8 cellular contexts compared by ENCODE assay signal in genomic region chr1:110962892-110963665, GRCh38. TPM values are rescaled to one million over a fixed set of nuclear protein-coding genes. Genes with fewer than 3 reads are reported as not detected.
A peak's percentile ranks its signal among the peaks of the same experiment; 100 is the strongest.
DNase-seq lines count a peak whose midpoint lies in the region; ATAC-seq and TF ChIP-seq lines count a peak whose summit lies in the region.

No MANE protein-coding gene starts in this region.

- H3K27ac ChIP-seq in PC-9: peak overlapping the region; percentile 97
- H3K27ac ChIP-seq in naive thymus-derived CD4-positive, alpha-beta T cell (ENCODE audit: low read depth, low read length): peak overlapping the region; percentile 89

- H3K79me2 ChIP-seq in PC-9 (ENCODE audit: low read depth): peaks cover 42% of the 10 kb centered on the region

- H3K4me1 Mint-ChIP-seq in activated T-helper 1 cell treated with anti-CD3 and anti-CD28 coated beads, Interleukin-12 subunit alpha, Interleukin-12 subunit beta, Interleukin-2, Interleukin-4 antibody, amounts not matched to agents 30 ng/mL and 10 ng/mL and 1 ng/mL, durations not matched to agents 14 hours and 24 hours and 36 hours (ENCODE audit: low read depth): peaks cover 43% of the 10 kb centered on the region
- H3K4me1 Mint-ChIP-seq in naive thymus-derived CD4-positive, alpha-beta T cell: peaks cover 29 to 50% (median 35%) of the 10 kb centered on the region in 7 donors
- H3K4me1 Mint-ChIP-seq in stimulated activated effector memory CD8-positive, alpha-beta T cell treated with anti-CD3 and anti-CD28 coated beads, Interleukin-12 subunit alpha, Interleukin-12 subunit beta, amount 100 ng/mL, for 72 hours: peaks cover 44% of the 10 kb centered on the region

- H4K20me1 ChIP-seq in PC-9 (ENCODE audit: insufficient read depth): 0 out of 2 replicates have a peak, but pooled peaks cover 2% of the 10 kb centered on the region

- no peaks in the 10 kb centered on the region for H3K27me3 Mint-ChIP-seq in activated T-helper 1 cell treated with anti-CD3 and anti-CD28 coated beads, Interleukin-12 subunit alpha, Interleukin-12 subunit beta, Interleukin-2, Interleukin-4 antibody, amounts not matched to agents 30 ng/mL and 10 ng/mL and 1 ng/mL, durations not matched to agents 14 hours and 24 hours and 36 hours (ENCODE audit: insufficient read depth)
- H3K27me3 Mint-ChIP-seq in naive thymus-derived CD4-positive, alpha-beta T cell: peaks cover 6 to 12% (median 8%) of the 10 kb centered on the region in 5 donors

- peaks cover 22% of the 10 kb centered on the region for H3K4me1 ChIP-seq in PC-9 (replicated peaks; ENCODE audit: insufficient read depth)
- peaks cover 25% of the 10 kb centered on the region in 2 donors for H3K4me1 ChIP-seq in naive thymus-derived CD4-positive, alpha-beta T cell (ENCODE audit: control insufficient read depth in 2 of 2, insufficient read depth in 2 of 2, low read length in 2 of 2)

- CTCF ChIA-PET in PC-9 (lab: Charles Lee): no interaction called here
- CTCF ChIA-PET in naive thymus-derived CD4-positive, alpha-beta T cell (lab: Charles Lee): interaction anchor here (0.6 to 1.5 kb wide), 2 partner anchors 179 to 251 kb away, joined by 3 to 6 read pairs; no protein-coding TSS in a partner anchor

- H3K36me3 Mint-ChIP-seq in activated T-helper 1 cell treated with anti-CD3 and anti-CD28 coated beads, Interleukin-12 subunit alpha, Interleukin-12 subunit beta, Interleukin-2, Interleukin-4 antibody, amounts not matched to agents 30 ng/mL and 10 ng/mL and 1 ng/mL, durations not matched to agents 14 hours and 24 hours and 36 hours (ENCODE audit: low read depth): peaks cover 36% of the 10 kb centered on the region
- peaks cover 26 to 47% (median 34%) of the 10 kb centered on the region in 5 donors for H3K36me3 Mint-ChIP-seq in naive thymus-derived CD4-positive, alpha-beta T cell
- H3K36me3 Mint-ChIP-seq in stimulated activated effector memory CD8-positive, alpha-beta T cell treated with anti-CD3 and anti-CD28 coated beads, Interleukin-12 subunit alpha, Interleukin-12 subunit beta, amount 100 ng/mL, for 72 hours: peaks cover 37% of the 10 kb centered on the region

- no peak for TF ChIP-seq CTCF in PC-9 (conservative IDR thresholded peaks at IDR 0.05)

- H3F3A ChIP-seq in PC-9 (ENCODE audit: insufficient read depth, low read depth): peaks cover 26% of the 10 kb centered on the region

- H3K9me3 ChIP-seq in PC-9 (ENCODE audit: insufficient read depth, low read depth): peaks cover 38% of the 10 kb centered on the region
- peaks cover 4 to 13% (median 5%) of the 10 kb centered on the region in 3 experiments for H3K9me3 ChIP-seq in naive thymus-derived CD4-positive, alpha-beta T cell (ENCODE audit: control insufficient read depth in 2 of 3, low read length in 3 of 3)

- ATAC-seq in GM21367 (IDR thresholded peaks at IDR 0.05; ENCODE audit: unreplicated experiment): peak; percentile 27
- peak; percentile 23 for ATAC-seq in naive thymus-derived CD4-positive, alpha-beta T cell
- peak; percentile 56 for ATAC-seq in stimulated activated effector memory CD8-positive, alpha-beta T cell treated with anti-CD3 and anti-CD28 coated beads, Interleukin-12 subunit alpha, Interleukin-12 subunit beta, amount 100 ng/mL, for 72 hours

- peaks cover 41% of the 10 kb centered on the region for H3K9me3 Mint-ChIP-seq in activated T-helper 1 cell treated with anti-CD3 and anti-CD28 coated beads, Interleukin-12 subunit alpha, Interleukin-12 subunit beta, Interleukin-2, Interleukin-4 antibody, amounts not matched to agents 30 ng/mL and 10 ng/mL and 1 ng/mL, durations not matched to agents 14 hours and 24 hours and 36 hours
- peaks cover 18 to 92% (median 40%) of the 10 kb centered on the region in 11 donors for H3K9me3 Mint-ChIP-seq in naive thymus-derived CD4-positive, alpha-beta T cell
- peaks cover 24% of the 10 kb centered on the region for H3K9me3 Mint-ChIP-seq in stimulated activated effector memory CD8-positive, alpha-beta T cell treated with anti-CD3 and anti-CD28 coated beads, Interleukin-12 subunit alpha, Interleukin-12 subunit beta, amount 100 ng/mL, for 72 hours

- H3K4me3 ChIP-seq in PC-9: peak overlapping the region; percentile 85
- peak overlapping the region; percentile 90 for H3K4me3 ChIP-seq in naive thymus-derived CD4-positive, alpha-beta T cell (ENCODE audit: low read length)

- H2AFZ ChIP-seq in PC-9: peak overlapping the region; percentile 99

- POLR2A ChIA-PET in PC-9 (lab: Charles Lee; ENCODE audit: unreplicated experiment): no interaction called here
- POLR2A ChIA-PET in naive thymus-derived CD4-positive, alpha-beta T cell (lab: Charles Lee): interaction anchor here (0.9 to 2.2 kb wide), 12 partner anchors 10 to 624 kb away, joined by 3 to 36 read pairs (median 5); partner anchors contain the start of genes CD53, CEPT1, DRAM2 and RBM15

- H3K36me3 ChIP-seq in PC-9 (ENCODE audit: low read depth): peaks cover 32% of the 10 kb centered on the region; the same call in 1 of the 2 replicates
- no peaks in the 10 kb centered on the region for H3K36me3 ChIP-seq in naive thymus-derived CD4-positive, alpha-beta T cell (ENCODE audit: control insufficient read depth in 2 of 3, insufficient read depth in 3 of 3, low read length in 3 of 3)

- peak overlapping the region; percentile 96 for H3K27ac Mint-ChIP-seq in activated T-helper 1 cell treated with anti-CD3 and anti-CD28 coated beads, Interleukin-12 subunit alpha, Interleukin-12 subunit beta, Interleukin-2, Interleukin-4 antibody, amounts not matched to agents 30 ng/mL and 10 ng/mL and 1 ng/mL, durations not matched to agents 14 hours and 24 hours and 36 hours
- H3K27ac Mint-ChIP-seq in naive thymus-derived CD4-positive, alpha-beta T cell: peak overlapping the region; percentile 89 to 99 (median 97)
- peak overlapping the region; percentile 99 for H3K27ac Mint-ChIP-seq in stimulated activated effector memory CD8-positive, alpha-beta T cell treated with anti-CD3 and anti-CD28 coated beads, Interleukin-12 subunit alpha, Interleukin-12 subunit beta, amount 100 ng/mL, for 72 hours

- H3K27me3 ChIP-seq in PC-9 (ENCODE audit: insufficient read depth, low read depth): no peaks in the 10 kb centered on the region
- no peaks in the 10 kb centered on the region for H3K27me3 ChIP-seq in naive thymus-derived CD4-positive, alpha-beta T cell (ENCODE audit: control insufficient read depth in 2 of 2, insufficient read depth in 2 of 2, low read length in 2 of 2)

- no peaks in the 10 kb centered on the region for H3K9me2 ChIP-seq in PC-9 (ENCODE audit: insufficient read depth)

- H3K4me3 Mint-ChIP-seq in activated T-helper 1 cell treated with anti-CD3 and anti-CD28 coated beads, Interleukin-12 subunit alpha, Interleukin-12 subunit beta, Interleukin-2, Interleukin-4 antibody, amounts not matched to agents 30 ng/mL and 10 ng/mL and 1 ng/mL, durations not matched to agents 14 hours and 24 hours and 36 hours: peak overlapping the region; percentile 90
- peak overlapping the region; percentile 81 to 98 (median 93) for H3K4me3 Mint-ChIP-seq in naive thymus-derived CD4-positive, alpha-beta T cell
- H3K4me3 Mint-ChIP-seq in stimulated activated effector memory CD8-positive, alpha-beta T cell treated with anti-CD3 and anti-CD28 coated beads, Interleukin-12 subunit alpha, Interleukin-12 subunit beta, amount 100 ng/mL, for 72 hours: peak overlapping the region; percentile 92

- intact Hi-C loops in PC-9 (cut with micrococcal nuclease; ENCODE audit: unreplicated experiment): loop anchor here (1.0 kb wide), 1 partner anchor 46 kb away; no protein-coding TSS in a partner anchor
- intact Hi-C loops in activated T-helper 1 cell treated with anti-CD3 and anti-CD28 coated beads, Interleukin-12 subunit alpha, Interleukin-12 subunit beta, Interleukin-2, Interleukin-4 antibody, amounts not matched to agents 30 ng/mL and 10 ng/mL and 1 ng/mL, durations not matched to agents 14 hours and 24 hours and 36 hours (cut with micrococcal nuclease): loop anchor here (1.0 to 10.0 kb wide), 7 partner anchors 88 to 794 kb away; partner anchors contain the start of genes DDX20, DENND2D and KCNA3
- intact Hi-C loops in naive thymus-derived CD4-positive, alpha-beta T cell (cut with micrococcal nuclease): loop anchor here (1.0 to 5.0 kb wide), 17 partner anchors 29 to 794 kb away; partner anchors contain the start of genes DDX20 (in 2 of the 2), CD53 (in 1 of the 2), KCNC4 (in 1 of the 2) and LAMTOR5 (in 1 of the 2)

- DNase-seq in CD1c-positive myeloid dendritic cell (ENCODE audit: extremely low spot score) (peak; percentile 81), HuH-7.5 (ENCODE audit: low spot score) (peak; percentile 9), PC-9 (peak; percentile 45 to 59), fibroblast of gingiva (ENCODE audit: low read depth) (peak; percentile 85)
- peak; percentile 58 for DNase-seq in activated T-helper 1 cell treated with anti-CD3 and anti-CD28 coated beads, Interleukin-12 subunit alpha, Interleukin-12 subunit beta, Interleukin-2, Interleukin-4 antibody, amounts not matched to agents 30 ng/mL and 10 ng/mL and 1 ng/mL, durations not matched to agents 14 hours and 24 hours and 36 hours (ENCODE audit: low spot score)
- peak; percentile 42 to 66 (median 61) for DNase-seq in naive thymus-derived CD4-positive, alpha-beta T cell
- DNase-seq in stimulated activated effector memory CD8-positive, alpha-beta T cell treated with anti-CD3 and anti-CD28 coated beads, Interleukin-12 subunit alpha, Interleukin-12 subunit beta, amount 100 ng/mL, for 72 hours (ENCODE audit: low spot score in 2 of 2): peak; percentile 57 to 87

- H3K4me2 ChIP-seq in PC-9: peak overlapping the region; percentile 83

- TSS peak; percentile 78 for BruUV-seq in PC-9 (replicated peaks; lab: Mats Ljungman, UMichigan)

RNA-seq across cellular contexts. Expression of gene LRIF1, which starts 0.6 kb away (rescaled TPM):
- 11.8 and 13.5 TPM in 2 replicates for total RNA-seq in PC-9 (2021)
- total RNA-seq in activated T-helper 1 cell treated with anti-CD3 and anti-CD28 coated beads, Interleukin-12 subunit alpha, Interleukin-12 subunit beta, Interleukin-2, Interleukin-4 antibody, amounts not matched to agents 30 ng/mL and 10 ng/mL and 1 ng/mL, durations not matched to agents 14 hours and 24 hours and 36 hours: 13.8 and 14.8 TPM in 2 replicates
- 10 to 100 TPM in 3 of 5 experiments, 1 to 10 TPM in 2; 7.9 to 25.8 (median 17.3) TPM for total RNA-seq in naive thymus-derived CD4-positive, alpha-beta T cell
- 10 to 100 TPM; 20.2 to 24.4 TPM for polyA plus RNA-seq in naive thymus-derived CD4-positive, alpha-beta T cell

Comparison
In these comparisons a context has a peak if more than half of its experiments do, and no peak if none do; other contexts are left out.
1. Peak in every context shown above with its lines: DNase-seq, ATAC-seq, H3K4me3 ChIP-seq and H3K27ac ChIP-seq.
2. DNase-seq: peak in every context shown above with its lines; median percentile 85 in fibroblast of gingiva; 81 in CD1c-positive myeloid dendritic cell; 72 in stimulated activated effector memory CD8-positive, alpha-beta T cell treated with anti-CD3 and anti-CD28 coated beads, Interleukin-12 subunit alpha, Interleukin-12 subunit beta, amount 100 ng/mL, for 72 hours; 61 in naive thymus-derived CD4-positive, alpha-beta T cell; 58 in activated T-helper 1 cell treated with anti-CD3 and anti-CD28 coated beads, Interleukin-12 subunit alpha, Interleukin-12 subunit beta, Interleukin-2, Interleukin-4 antibody, amounts not matched to agents 30 ng/mL and 10 ng/mL and 1 ng/mL, durations not matched to agents 14 hours and 24 hours and 36 hours; 52 in PC-9; 9 in HuH-7.5.